Comparison of ENCODE assay signal across 11 cellular contexts in genomic region chr2:191109888-191110287, GRCh38. TPM values are rescaled to one million over a fixed set of nuclear protein-coding genes. Genes with fewer than 3 reads are reported as not detected.
A peak's percentile ranks its signal among the peaks of the same experiment; 100 is the strongest.
DNase-seq lines count a peak whose midpoint lies in the region; ATAC-seq lines count a peak whose summit lies in the region.
"Had no signal": no experiment of that assay in that cellular context is flagged by ENCODE, and none has a peak within 500 bp of the region (broad histone marks: within the 10 kb centered on the region; RNA-seq: fewer than 3 reads in every experiment).

No MANE protein-coding gene starts in this region.

- POLR2A ChIA-PET in activated CD4-positive, alpha-beta T cell treated with anti-CD3 and anti-CD28 coated beads, Interleukin-2, amount 10 ng/mL, durations not matched to agents 7 days and 5 days (lab: Charles Lee) = no interaction called here

- peak; percentile 56 for DNase-seq in activated CD4-positive, alpha-beta T cell treated with anti-CD3 and anti-CD28 coated beads for 48 hours
- DNase-seq in activated CD4-positive, alpha-beta T cell treated with anti-CD3 and anti-CD28 coated beads, Interleukin-2, amount 10 ng/mL, durations not matched to agents 7 days and 5 days = no peak
- DNase-seq in stimulated activated CD4-positive, alpha-beta T cell treated with anti-CD3 and anti-CD28 coated beads, Interleukin-4, amount 100 ng/mL, for 24 hours = peak; percentile 59
- DNase-seq in NCI-H1930 (lab: John Stamatoyannopoulos, UW) (no peak), caudate nucleus (lab: John Stamatoyannopoulos, UW) (no peak)
- DNase-seq in activated CD8-positive, alpha-beta memory T cell treated with anti-CD3 and anti-CD28 coated beads for 24 hours = no peak
- DNase-seq: ACHN, colonic mucosa had no signal

- peak; percentile 44 for ATAC-seq in HG02798 (IDR thresholded peaks at IDR 0.05; ENCODE audit: poor library complexity, unreplicated experiment)
- ATAC-seq in activated T-helper 17 cell treated with anti-CD3 and anti-CD28 coated beads, Interleukin-2, amount 50 U/mL, for 72 hours (replicated peaks) = peak; percentile 60
- ATAC-seq: SK-N-SH treated with all-trans-retinoic acid at 6 μM for 48 hours had no signal

- no peak overlapping the region for H3K27ac ChIP-seq in caudate nucleus (ENCODE audit: low read depth, low read length)
- H3K27ac ChIP-seq: colonic mucosa had no signal

- peaks cover 3% of the 10 kb centered on the region for H3K9me3 Mint-ChIP-seq in activated CD4-positive, alpha-beta T cell treated with anti-CD3 and anti-CD28 coated beads, Interleukin-2, amount 10 ng/mL, durations not matched to agents 7 days and 5 days
- H3K9me3 Mint-ChIP-seq in activated T-helper 17 cell treated with anti-CD3 and anti-CD28 coated beads, Interleukin-2, amount 50 U/mL, for 72 hours = no peaks in the 10 kb centered on the region

- H3K4me3 Mint-ChIP-seq in activated CD4-positive, alpha-beta T cell treated with anti-CD3 and anti-CD28 coated beads, Interleukin-2, amount 10 ng/mL, durations not matched to agents 7 days and 5 days = no peak overlapping the region
- H3K4me3 Mint-ChIP-seq in activated T-helper 17 cell treated with anti-CD3 and anti-CD28 coated beads, Interleukin-2, amount 50 U/mL, for 72 hours = peak overlapping the region; percentile 67

- peaks cover 55% of the 10 kb centered on the region for H3K4me1 Mint-ChIP-seq in activated CD4-positive, alpha-beta T cell treated with anti-CD3 and anti-CD28 coated beads, Interleukin-2, amount 10 ng/mL, durations not matched to agents 7 days and 5 days
- peaks cover 52% of the 10 kb centered on the region for H3K4me1 Mint-ChIP-seq in activated T-helper 17 cell treated with anti-CD3 and anti-CD28 coated beads, Interleukin-2, amount 50 U/mL, for 72 hours

- no peak overlapping the region for H3K27ac Mint-ChIP-seq in activated CD4-positive, alpha-beta T cell treated with anti-CD3 and anti-CD28 coated beads, Interleukin-2, amount 10 ng/mL, durations not matched to agents 7 days and 5 days
- H3K27ac Mint-ChIP-seq in activated T-helper 17 cell treated with anti-CD3 and anti-CD28 coated beads, Interleukin-2, amount 50 U/mL, for 72 hours = peak overlapping the region; percentile 92

- CTCF ChIA-PET in activated CD4-positive, alpha-beta T cell treated with anti-CD3 and anti-CD28 coated beads, Interleukin-2, amount 10 ng/mL, durations not matched to agents 7 days and 5 days (lab: Charles Lee) = no interaction called here

- H3K27me3 Mint-ChIP-seq in activated CD4-positive, alpha-beta T cell treated with anti-CD3 and anti-CD28 coated beads, Interleukin-2, amount 10 ng/mL, durations not matched to agents 7 days and 5 days = no peaks in the 10 kb centered on the region
- no peaks in the 10 kb centered on the region for H3K27me3 Mint-ChIP-seq in activated T-helper 17 cell treated with anti-CD3 and anti-CD28 coated beads, Interleukin-2, amount 50 U/mL, for 72 hours

- peaks cover 54% of the 10 kb centered on the region for H3K36me3 Mint-ChIP-seq in activated CD4-positive, alpha-beta T cell treated with anti-CD3 and anti-CD28 coated beads, Interleukin-2, amount 10 ng/mL, durations not matched to agents 7 days and 5 days (ENCODE audit: low read depth)
- H3K36me3 Mint-ChIP-seq in activated T-helper 17 cell treated with anti-CD3 and anti-CD28 coated beads, Interleukin-2, amount 50 U/mL, for 72 hours (ENCODE audit: low read depth) = peaks cover 56% of the 10 kb centered on the region

RNA-seq across cellular contexts. Expression of gene STAT4, which starts 40.9 kb away (rescaled TPM):
- total RNA-seq in activated CD4-positive, alpha-beta T cell treated with anti-CD3 and anti-CD28 coated beads, Interleukin-2, amount 10 ng/mL, durations not matched to agents 7 days and 5 days = 10 to 100 TPM; 72.6 to 84.4 TPM
- total RNA-seq in activated T-helper 17 cell treated with anti-CD3 and anti-CD28 coated beads, Interleukin-2, amount 50 U/mL, for 72 hours = 10 to 100 TPM; 38.0 to 51.7 TPM

Comparison
In these comparisons a context has a peak if more than half of its experiments do, and no peak if none do; other contexts are left out.
1. DNase-seq: peak in activated CD4-positive, alpha-beta T cell treated with anti-CD3 and anti-CD28 coated beads for 48 hours (single experiment) and stimulated activated CD4-positive, alpha-beta T cell treated with anti-CD3 and anti-CD28 coated beads, Interleukin-4, amount 100 ng/mL, for 24 hours (single experiment); none in activated CD4-positive, alpha-beta T cell treated with anti-CD3 and anti-CD28 coated beads, Interleukin-2, amount 10 ng/mL, durations not matched to agents 7 days and 5 days (single experiment), NCI-H1930 (0 of 2), caudate nucleus (0 of 61) and activated CD8-positive, alpha-beta memory T cell treated with anti-CD3 and anti-CD28 coated beads for 24 hours (single experiment).